ENCODE assay signal across 8 cellular contexts in the genomic region with DNA sequence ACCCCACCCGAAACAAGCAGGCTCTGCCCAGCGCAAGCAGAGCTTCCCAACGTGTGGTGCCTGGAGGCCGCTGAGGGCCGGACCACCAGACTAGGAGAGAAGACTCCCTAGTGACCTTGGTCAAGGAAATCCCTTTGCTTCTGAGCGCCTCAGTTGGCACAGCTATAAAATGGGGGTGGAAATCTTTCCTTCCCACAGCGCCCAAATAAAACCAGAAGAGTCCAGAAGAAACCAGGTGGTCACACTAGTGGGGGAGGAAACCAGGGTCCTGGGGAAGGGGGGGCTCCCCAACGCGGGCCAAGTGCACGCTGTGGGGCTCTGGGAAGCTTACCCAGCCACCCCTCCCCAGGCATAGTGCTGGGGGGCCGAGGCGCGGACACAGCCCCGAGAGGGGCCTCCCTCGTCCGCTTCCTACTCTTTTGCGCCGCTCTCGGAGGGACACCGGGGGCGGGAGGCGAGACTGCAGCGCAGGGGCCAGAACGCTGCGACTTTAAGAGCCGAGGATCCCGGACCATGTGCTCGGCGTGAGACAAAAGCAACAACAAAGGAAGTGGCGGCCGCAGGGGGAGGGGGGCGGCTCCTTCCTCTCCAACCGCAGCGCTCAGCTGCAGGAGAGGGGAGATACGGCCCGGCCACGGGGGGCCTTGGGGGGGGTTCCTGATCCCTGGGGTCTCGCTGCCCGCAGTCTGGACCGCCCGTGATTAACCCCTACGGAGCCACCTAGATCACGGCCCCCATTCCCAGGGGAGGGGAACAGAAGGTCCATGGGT. TPM values are rescaled to one million over a fixed set of nuclear protein-coding genes. Genes with fewer than 3 reads are reported as not detected.
DNase-seq lines count a peak whose midpoint lies in the region; TF ChIP-seq lines count a peak whose summit lies in the region.

No MANE protein-coding gene starts in this region.

- TF ChIP-seq CTCF in nephron (IDR thresholded peaks at IDR 0.05; ENCODE audit: unreplicated experiment in 3 of 3), result no peak

- DNase-seq in DMS 273 (lab: John Stamatoyannopoulos, UW; ENCODE audit: unreplicated experiment) (peak; percentile 87), DMS 273 treated with DMSO at 0.1 percent for 48 hours (lab: John Stamatoyannopoulos, UW) (no peak), HK-2 (ENCODE audit: unreplicated experiment) (peak; percentile 64), RPMI7951 (ENCODE audit: low read depth) (peak; percentile 78), fibroblast of the conjunctiva (ENCODE audit: low read depth) (peak; percentile 42)
- DNase-seq in activated effector memory CD4-positive, alpha-beta T cell treated with anti-CD3 and anti-CD28 coated beads, Interleukin-2, amount 50 U/mL, for 16 hours, result peak; percentile 94

- H3K4me3 Mint-ChIP-seq in nephron, result peak overlapping the region; percentile 98 to 100 (median 99)
- H3K4me3 Mint-ChIP-seq in stimulated activated naive CD8-positive, alpha-beta T cell treated with anti-CD3 and anti-CD28 coated beads, Interleukin-15, Interleukin-2, amounts not matched to agents 100 ng/mL and 50 ng/mL, for 24 hours, result peak overlapping the region; percentile 98

- H3K27me3 Mint-ChIP-seq in nephron (ENCODE audit: low read depth), result peaks cover 8% of the 10 kb centered on the region
- H3K27me3 Mint-ChIP-seq in stimulated activated naive CD8-positive, alpha-beta T cell treated with anti-CD3 and anti-CD28 coated beads, Interleukin-15, Interleukin-2, amounts not matched to agents 100 ng/mL and 50 ng/mL, for 24 hours, result no peaks in the 10 kb centered on the region

- H3K36me3 Mint-ChIP-seq in nephron (ENCODE audit: low read depth), result peaks cover 9% of the 10 kb centered on the region
- H3K36me3 Mint-ChIP-seq in stimulated activated naive CD8-positive, alpha-beta T cell treated with anti-CD3 and anti-CD28 coated beads, Interleukin-15, Interleukin-2, amounts not matched to agents 100 ng/mL and 50 ng/mL, for 24 hours (ENCODE audit: low read depth), result peaks cover 5% of the 10 kb centered on the region

- no peaks in the 10 kb centered on the region for H3K9me3 Mint-ChIP-seq in nephron
- no peaks in the 10 kb centered on the region for H3K9me3 Mint-ChIP-seq in stimulated activated naive CD8-positive, alpha-beta T cell treated with anti-CD3 and anti-CD28 coated beads, Interleukin-15, Interleukin-2, amounts not matched to agents 100 ng/mL and 50 ng/mL, for 24 hours

- H3K4me1 Mint-ChIP-seq in nephron, result peaks cover 63% of the 10 kb centered on the region
- peaks cover 69% of the 10 kb centered on the region for H3K4me1 Mint-ChIP-seq in stimulated activated naive CD8-positive, alpha-beta T cell treated with anti-CD3 and anti-CD28 coated beads, Interleukin-15, Interleukin-2, amounts not matched to agents 100 ng/mL and 50 ng/mL, for 24 hours (ENCODE audit: low read depth)

- H3K27ac Mint-ChIP-seq in nephron, result peak overlapping the region; percentile 98 to 99 (median 98)
- peak overlapping the region; percentile 93 for H3K27ac Mint-ChIP-seq in stimulated activated naive CD8-positive, alpha-beta T cell treated with anti-CD3 and anti-CD28 coated beads, Interleukin-15, Interleukin-2, amounts not matched to agents 100 ng/mL and 50 ng/mL, for 24 hours

RNA-seq across cellular contexts. Expression of a gene that starts 0.9 kb away (rescaled TPM):
- total RNA-seq in RPMI7951 (2014; rRNA removed; shearing (Covaris generic)), result 1.6 and 2.5 TPM in 2 replicates

RNA-seq across cellular contexts. Expression of a gene that starts 12.8 kb away (rescaled TPM):
- not detected in 2 replicates for total RNA-seq in RPMI7951 (2014; rRNA removed; shearing (Covaris generic))
